1 cellular context compared by ENCODE assay signal in the genomic region with DNA sequence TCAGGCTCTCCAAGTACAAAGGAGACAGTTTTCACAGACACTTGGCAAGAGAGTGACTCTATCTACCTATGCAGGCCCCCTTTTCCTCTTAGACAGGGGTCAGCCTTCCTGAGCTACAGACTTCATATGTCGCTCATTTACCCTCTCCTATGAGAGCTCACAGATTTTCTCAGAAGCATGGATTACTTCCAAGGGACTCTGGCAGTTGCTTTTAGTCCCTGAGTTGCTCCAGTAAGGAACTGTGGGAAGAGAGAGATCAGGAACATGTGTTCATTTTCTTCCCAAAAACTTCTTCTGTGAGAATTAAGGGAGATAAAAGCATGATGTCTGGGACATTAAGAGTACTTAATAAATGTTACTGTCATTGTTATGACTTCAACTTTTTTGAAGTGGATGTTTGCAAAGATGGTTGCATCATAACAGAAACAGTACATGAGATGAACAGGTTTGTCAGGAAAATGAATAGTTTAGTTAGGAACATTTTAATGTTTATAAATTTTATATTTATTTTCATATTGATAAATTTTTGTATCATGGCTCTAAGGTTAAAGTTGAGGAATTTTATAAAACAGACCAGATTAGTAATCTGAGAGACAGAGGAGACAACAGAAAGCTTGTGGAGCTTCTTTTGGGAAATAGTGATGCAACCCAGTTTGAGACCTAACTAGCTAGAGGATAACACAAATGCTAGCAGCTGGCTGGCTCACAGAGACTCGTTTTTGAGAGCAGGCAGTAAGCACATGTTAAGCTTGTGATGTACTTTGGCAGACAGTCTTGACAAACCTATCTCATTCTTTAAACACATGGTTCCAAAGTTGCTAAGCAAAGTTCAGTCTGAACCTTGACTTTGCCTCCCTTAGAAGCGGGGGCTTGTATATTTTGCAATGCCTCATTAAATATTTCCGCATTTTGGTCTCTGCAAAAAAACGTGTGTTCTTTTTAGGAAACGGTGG.
TF ChIP-seq lines count a peak whose summit lies in the region.

No MANE protein-coding gene starts in this region.

TF ChIP-seq in HepG2, 621 proteins besides CTCF, POLR2A, EP300 and RAD21 (continued from another document and continues in another):
- TF ChIP-seq, protein P1, sequence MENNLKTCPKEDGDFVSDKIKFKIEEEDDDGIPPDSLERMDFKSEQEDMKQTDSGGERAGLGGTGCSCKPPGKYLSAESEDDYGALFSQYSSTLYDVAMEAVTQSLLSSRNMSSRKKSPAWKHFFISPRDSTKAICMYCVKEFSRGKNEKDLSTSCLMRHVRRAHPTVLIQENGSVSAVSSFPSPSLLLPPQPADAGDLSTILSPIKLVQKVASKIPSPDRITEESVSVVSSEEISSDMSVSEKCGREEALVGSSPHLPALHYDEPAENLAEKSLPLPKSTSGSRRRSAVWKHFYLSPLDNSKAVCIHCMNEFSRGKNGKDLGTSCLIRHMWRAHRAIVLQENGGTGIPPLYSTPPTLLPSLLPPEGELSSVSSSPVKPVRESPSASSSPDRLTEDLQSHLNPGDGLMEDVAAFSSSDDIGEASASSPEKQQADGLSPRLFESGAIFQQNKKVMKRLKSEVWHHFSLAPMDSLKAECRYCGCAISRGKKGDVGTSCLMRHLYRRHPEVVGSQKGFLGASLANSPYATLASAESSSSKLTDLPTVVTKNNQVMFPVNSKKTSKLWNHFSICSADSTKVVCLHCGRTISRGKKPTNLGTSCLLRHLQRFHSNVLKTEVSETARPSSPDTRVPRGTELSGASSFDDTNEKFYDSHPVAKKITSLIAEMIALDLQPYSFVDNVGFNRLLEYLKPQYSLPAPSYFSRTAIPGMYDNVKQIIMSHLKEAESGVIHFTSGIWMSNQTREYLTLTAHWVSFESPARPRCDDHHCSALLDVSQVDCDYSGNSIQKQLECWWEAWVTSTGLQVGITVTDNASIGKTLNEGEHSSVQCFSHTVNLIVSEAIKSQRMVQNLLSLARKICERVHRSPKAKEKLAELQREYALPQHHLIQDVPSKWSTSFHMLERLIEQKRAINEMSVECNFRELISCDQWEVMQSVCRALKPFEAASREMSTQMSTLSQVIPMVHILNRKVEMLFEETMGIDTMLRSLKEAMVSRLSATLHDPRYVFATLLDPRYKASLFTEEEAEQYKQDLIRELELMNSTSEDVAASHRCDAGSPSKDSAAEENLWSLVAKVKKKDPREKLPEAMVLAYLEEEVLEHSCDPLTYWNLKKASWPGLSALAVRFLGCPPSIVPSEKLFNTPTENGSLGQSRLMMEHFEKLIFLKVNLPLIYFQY (CRISPR knock-in tag; IDR thresholded peaks at IDR 0.05; ENCODE audit: borderline replicate concordance): peak; percentile 19; the same call in 1 of the 2 replicates
- TF ChIP-seq HOXA3 (CRISPR knock-in tag; IDR thresholded peaks at IDR 0.05) (peak; percentile 86), CEBPG (CRISPR knock-in tag; IDR thresholded peaks at IDR 0.05) (peak; percentile 91), ZMAT3 (CRISPR knock-in tag; conservative IDR thresholded peaks at IDR 0.05) (peak; percentile 64; the same call in 1 of the 2 replicates), ZNF224 (CRISPR knock-in tag; IDR thresholded peaks at IDR 0.05) (no peak), ZNF543 (CRISPR knock-in tag; IDR thresholded peaks at IDR 0.05) (no peak), KDM2A (CRISPR knock-in tag; IDR thresholded peaks at IDR 0.05; ENCODE audit: borderline replicate concordance, low read depth) (no peak), MED13 (CRISPR knock-in tag; IDR thresholded peaks at IDR 0.05) (peak; percentile 65; the same call in 1 of the 2 replicates), ZNF121 (CRISPR knock-in tag; IDR thresholded peaks at IDR 0.05) (no peak), MEIS2 (CRISPR knock-in tag; IDR thresholded peaks at IDR 0.05) (peak; percentile 95), HNRNPH1 (optimal IDR thresholded peaks at IDR 0.05; ENCODE audit: low read depth, low read length) (no peak), RFX1 (IDR thresholded peaks at IDR 0.05) (no peak), KDM5B (CRISPR knock-in tag; IDR thresholded peaks at IDR 0.05; ENCODE audit: borderline replicate concordance) (no peak), TOE1 (CRISPR knock-in tag; IDR thresholded peaks at IDR 0.05) (no peak; the same call in 1 of the 2 replicates), MBNL3 (CRISPR knock-in tag; conservative IDR thresholded peaks at IDR 0.05) (no peak), NR2F1 (CRISPR knock-in tag; IDR thresholded peaks at IDR 0.05) (0 out of 4 replicates have a peak, but pooled peaks of 1 of the 2 experiments have one; percentile 37), GABPB1 (CRISPR knock-in tag; IDR thresholded peaks at IDR 0.05) (no peak), PITX1 (CRISPR knock-in tag; IDR thresholded peaks at IDR 0.05) (peak; percentile 92), ZMYM4 (CRISPR knock-in tag; IDR thresholded peaks at IDR 0.05) (peak; percentile 94), PHF20 (CRISPR knock-in tag; IDR thresholded peaks at IDR 0.05) (0 out of 2 replicates have a peak, but pooled peaks have one; percentile 26), MEIS1 (CRISPR knock-in tag; IDR thresholded peaks at IDR 0.05; ENCODE audit: borderline replicate concordance) (peak; percentile 67; the same call in 1 of the 2 replicates)
- TF ChIP-seq, protein P2, sequence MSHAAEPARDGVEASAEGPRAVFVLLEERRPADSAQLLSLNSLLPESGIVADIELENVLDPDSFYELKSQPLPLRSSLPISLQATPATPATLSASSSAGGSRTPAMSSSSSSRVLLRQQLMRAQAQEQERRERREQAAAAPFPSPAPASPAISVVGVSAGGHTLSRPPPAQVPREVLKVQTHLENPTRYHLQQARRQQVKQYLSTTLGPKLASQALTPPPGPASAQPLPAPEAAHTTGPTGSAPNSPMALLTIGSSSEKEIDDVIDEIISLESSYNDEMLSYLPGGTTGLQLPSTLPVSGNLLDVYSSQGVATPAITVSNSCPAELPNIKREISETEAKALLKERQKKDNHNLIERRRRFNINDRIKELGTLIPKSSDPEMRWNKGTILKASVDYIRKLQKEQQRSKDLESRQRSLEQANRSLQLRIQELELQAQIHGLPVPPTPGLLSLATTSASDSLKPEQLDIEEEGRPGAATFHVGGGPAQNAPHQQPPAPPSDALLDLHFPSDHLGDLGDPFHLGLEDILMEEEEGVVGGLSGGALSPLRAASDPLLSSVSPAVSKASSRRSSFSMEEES (CRISPR knock-in tag; IDR thresholded peaks at IDR 0.05): peak; percentile 95
- TF ChIP-seq, protein P3, sequence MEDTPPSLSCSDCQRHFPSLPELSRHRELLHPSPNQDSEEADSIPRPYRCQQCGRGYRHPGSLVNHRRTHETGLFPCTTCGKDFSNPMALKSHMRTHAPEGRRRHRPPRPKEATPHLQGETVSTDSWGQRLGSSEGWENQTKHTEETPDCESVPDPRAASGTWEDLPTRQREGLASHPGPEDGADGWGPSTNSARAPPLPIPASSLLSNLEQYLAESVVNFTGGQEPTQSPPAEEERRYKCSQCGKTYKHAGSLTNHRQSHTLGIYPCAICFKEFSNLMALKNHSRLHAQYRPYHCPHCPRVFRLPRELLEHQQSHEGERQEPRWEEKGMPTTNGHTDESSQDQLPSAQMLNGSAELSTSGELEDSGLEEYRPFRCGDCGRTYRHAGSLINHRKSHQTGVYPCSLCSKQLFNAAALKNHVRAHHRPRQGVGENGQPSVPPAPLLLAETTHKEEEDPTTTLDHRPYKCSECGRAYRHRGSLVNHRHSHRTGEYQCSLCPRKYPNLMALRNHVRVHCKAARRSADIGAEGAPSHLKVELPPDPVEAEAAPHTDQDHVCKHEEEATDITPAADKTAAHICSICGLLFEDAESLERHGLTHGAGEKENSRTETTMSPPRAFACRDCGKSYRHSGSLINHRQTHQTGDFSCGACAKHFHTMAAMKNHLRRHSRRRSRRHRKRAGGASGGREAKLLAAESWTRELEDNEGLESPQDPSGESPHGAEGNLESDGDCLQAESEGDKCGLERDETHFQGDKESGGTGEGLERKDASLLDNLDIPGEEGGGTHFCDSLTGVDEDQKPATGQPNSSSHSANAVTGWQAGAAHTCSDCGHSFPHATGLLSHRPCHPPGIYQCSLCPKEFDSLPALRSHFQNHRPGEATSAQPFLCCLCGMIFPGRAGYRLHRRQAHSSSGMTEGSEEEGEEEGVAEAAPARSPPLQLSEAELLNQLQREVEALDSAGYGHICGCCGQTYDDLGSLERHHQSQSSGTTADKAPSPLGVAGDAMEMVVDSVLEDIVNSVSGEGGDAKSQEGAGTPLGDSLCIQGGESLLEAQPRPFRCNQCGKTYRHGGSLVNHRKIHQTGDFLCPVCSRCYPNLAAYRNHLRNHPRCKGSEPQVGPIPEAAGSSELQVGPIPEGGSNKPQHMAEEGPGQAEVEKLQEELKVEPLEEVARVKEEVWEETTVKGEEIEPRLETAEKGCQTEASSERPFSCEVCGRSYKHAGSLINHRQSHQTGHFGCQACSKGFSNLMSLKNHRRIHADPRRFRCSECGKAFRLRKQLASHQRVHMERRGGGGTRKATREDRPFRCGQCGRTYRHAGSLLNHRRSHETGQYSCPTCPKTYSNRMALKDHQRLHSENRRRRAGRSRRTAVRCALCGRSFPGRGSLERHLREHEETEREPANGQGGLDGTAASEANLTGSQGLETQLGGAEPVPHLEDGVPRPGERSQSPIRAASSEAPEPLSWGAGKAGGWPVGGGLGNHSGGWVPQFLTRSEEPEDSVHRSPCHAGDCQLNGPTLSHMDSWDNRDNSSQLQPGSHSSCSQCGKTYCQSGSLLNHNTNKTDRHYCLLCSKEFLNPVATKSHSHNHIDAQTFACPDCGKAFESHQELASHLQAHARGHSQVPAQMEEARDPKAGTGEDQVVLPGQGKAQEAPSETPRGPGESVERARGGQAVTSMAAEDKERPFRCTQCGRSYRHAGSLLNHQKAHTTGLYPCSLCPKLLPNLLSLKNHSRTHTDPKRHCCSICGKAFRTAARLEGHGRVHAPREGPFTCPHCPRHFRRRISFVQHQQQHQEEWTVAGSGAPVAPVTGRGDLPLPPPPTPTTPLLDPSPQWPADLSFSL (CRISPR knock-in tag; IDR thresholded peaks at IDR 0.05): peak; percentile 83; the same call in 1 of the 2 replicates
- TF ChIP-seq, protein P4, sequence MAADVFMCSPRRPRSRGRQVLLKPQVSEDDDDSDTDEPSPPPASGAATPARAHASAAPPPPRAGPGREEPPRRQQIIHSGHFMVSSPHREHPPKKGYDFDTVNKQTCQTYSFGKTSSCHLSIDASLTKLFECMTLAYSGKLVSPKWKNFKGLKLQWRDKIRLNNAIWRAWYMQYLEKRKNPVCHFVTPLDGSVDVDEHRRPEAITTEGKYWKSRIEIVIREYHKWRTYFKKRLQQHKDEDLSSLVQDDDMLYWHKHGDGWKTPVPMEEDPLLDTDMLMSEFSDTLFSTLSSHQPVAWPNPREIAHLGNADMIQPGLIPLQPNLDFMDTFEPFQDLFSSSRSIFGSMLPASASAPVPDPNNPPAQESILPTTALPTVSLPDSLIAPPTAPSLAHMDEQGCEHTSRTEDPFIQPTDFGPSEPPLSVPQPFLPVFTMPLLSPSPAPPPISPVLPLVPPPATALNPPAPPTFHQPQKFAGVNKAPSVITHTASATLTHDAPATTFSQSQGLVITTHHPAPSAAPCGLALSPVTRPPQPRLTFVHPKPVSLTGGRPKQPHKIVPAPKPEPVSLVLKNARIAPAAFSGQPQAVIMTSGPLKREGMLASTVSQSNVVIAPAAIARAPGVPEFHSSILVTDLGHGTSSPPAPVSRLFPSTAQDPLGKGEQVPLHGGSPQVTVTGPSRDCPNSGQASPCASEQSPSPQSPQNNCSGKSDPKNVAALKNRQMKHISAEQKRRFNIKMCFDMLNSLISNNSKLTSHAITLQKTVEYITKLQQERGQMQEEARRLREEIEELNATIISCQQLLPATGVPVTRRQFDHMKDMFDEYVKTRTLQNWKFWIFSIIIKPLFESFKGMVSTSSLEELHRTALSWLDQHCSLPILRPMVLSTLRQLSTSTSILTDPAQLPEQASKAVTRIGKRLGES (CRISPR knock-in tag; IDR thresholded peaks at IDR 0.05; ENCODE audit: borderline replicate concordance): peak; percentile 99
- TF ChIP-seq, protein P5, sequence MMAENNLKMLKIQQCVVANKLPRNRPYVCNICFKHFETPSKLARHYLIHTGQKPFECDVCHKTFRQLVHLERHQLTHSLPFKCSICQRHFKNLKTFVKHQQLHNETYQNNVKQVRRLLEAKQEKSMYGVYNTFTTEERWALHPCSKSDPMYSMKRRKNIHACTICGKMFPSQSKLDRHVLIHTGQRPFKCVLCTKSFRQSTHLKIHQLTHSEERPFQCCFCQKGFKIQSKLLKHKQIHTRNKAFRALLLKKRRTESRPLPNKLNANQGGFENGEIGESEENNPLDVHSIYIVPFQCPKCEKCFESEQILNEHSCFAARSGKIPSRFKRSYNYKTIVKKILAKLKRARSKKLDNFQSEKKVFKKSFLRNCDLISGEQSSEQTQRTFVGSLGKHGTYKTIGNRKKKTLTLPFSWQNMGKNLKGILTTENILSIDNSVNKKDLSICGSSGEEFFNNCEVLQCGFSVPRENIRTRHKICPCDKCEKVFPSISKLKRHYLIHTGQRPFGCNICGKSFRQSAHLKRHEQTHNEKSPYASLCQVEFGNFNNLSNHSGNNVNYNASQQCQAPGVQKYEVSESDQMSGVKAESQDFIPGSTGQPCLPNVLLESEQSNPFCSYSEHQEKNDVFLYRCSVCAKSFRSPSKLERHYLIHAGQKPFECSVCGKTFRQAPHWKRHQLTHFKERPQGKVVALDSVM (CRISPR knock-in tag; IDR thresholded peaks at IDR 0.05): no peak
- TF ChIP-seq, protein P6, sequence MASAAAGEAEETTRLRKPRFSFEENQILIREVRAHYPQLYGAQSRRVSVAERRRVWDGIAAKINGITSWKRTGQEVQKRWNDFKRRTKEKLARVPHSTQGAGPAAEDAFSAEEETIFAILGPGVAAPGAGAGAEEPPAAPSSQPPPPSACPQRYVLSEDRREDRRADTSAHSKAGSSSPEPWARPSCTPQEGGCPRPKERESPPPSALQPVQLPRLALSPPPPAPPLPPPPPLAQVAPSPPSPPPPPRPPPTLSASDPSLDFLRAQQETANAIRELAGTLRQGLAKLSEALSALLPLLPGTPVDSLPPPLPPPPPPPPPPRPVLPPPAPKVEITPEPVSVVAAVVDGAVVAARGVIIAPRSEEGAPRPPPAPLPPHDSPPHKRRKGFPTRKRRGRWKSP (CRISPR knock-in tag; IDR thresholded peaks at IDR 0.05): peak; percentile 63; the same call in 1 of the 2 replicates
- TF ChIP-seq, protein P7, sequence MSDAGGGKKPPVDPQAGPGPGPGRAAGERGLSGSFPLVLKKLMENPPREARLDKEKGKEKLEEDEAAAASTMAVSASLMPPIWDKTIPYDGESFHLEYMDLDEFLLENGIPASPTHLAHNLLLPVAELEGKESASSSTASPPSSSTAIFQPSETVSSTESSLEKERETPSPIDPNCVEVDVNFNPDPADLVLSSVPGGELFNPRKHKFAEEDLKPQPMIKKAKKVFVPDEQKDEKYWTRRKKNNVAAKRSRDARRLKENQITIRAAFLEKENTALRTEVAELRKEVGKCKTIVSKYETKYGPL (CRISPR knock-in tag; IDR thresholded peaks at IDR 0.05): peak; percentile 35; the same call in 1 of the 2 replicates
